In the genomic region with DNA sequence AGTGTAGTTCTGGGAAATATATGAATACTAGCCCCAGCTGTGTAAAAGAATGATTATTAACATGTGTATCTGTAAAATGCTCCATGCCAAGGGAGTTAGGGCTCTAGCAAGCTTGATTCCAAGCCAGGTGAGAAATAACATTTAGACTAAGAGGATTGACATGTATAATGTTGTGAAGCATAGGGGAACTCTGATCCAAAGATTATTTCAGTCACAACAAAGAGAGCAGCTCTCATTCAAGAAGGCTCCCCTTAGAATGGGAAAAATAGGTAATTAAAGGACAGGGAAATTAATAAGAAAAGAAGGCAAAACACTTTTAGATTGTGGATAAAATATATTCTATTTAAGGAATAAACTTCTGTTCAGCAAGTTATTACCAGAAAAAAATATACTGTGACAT, we compare ENCODE assay signal across 6 cellular contexts.
"Had no signal": no experiment of that assay in that cellular context is flagged by ENCODE, and none has a peak within 500 bp of the region (broad histone marks: within the 10 kb centered on the region; RNA-seq: fewer than 3 reads in every experiment).

No MANE protein-coding gene starts in this region.

- H3K4me3 ChIP-seq: K562 had no signal

- DNase-seq: IMR-90, KBM-7, KG1 had no signal

- H3K27ac ChIP-seq: HL-60 had no signal

- ATAC-seq: HepG2, K562 had no signal
